ENCODE assay signal across 18 cellular contexts in genomic region chr10:1553951-1554350, GRCh38.
DNase-seq lines count a peak whose midpoint lies in the region; ATAC-seq, FAIRE-seq and TF ChIP-seq lines count a peak whose summit lies in the region.
"Had no signal": no experiment of that assay in that cellular context is flagged by ENCODE, and none has a peak within 500 bp of the region (broad histone marks: within the 10 kb centered on the region; RNA-seq: fewer than 3 reads in every experiment).

No MANE protein-coding gene starts in this region.

- H3K79me1 ChIP-seq in H1 (ENCODE audit: low read depth, low read length), result no peaks in the 10 kb centered on the region

- H3K9me3 Mint-ChIP-seq in activated naive CD4-positive, alpha-beta T cell treated with anti-CD3 and anti-CD28 coated beads, Interleukin-2, amount 10 ng/mL, durations not matched to agents 7 days and 5 days, result peaks cover 7% of the 10 kb centered on the region
- no peaks in the 10 kb centered on the region for H3K9me3 Mint-ChIP-seq in nephron progenitor cell

- H3K36me3 ChIP-seq in H1 (ENCODE audit: control insufficient read depth in 2 of 4, insufficient read depth in 4 of 4, low read length in 3 of 4) (no peaks in the 10 kb centered on the region), upper lobe of right lung (no peaks in the 10 kb centered on the region)

- H2BK12ac ChIP-seq in H1 (ENCODE audit: low read depth, low read length), result no peak overlapping the region

- CTCF ChIA-PET in activated naive CD4-positive, alpha-beta T cell treated with anti-CD3 and anti-CD28 coated beads, Interleukin-2, amount 10 ng/mL, durations not matched to agents 7 days and 5 days (lab: Charles Lee), result no interaction called here
- CTCF ChIA-PET in H1 (lab: Charles Lee; ENCODE audit: partially characterized antibody), result no interaction called here

- no peaks in the 10 kb centered on the region for H3K23me2 ChIP-seq in H1 (ENCODE audit: low read depth, low read length)

- H3K23ac ChIP-seq in H1 (ENCODE audit: insufficient read length), result no peak overlapping the region

- no peak overlapping the region for H3K4me3 ChIP-seq in H1 (ENCODE audit: extremely low read depth in 1 of 4, insufficient read depth in 2 of 4, low read depth in 3 of 4, low read length in 4 of 4)
- H3K4me3 ChIP-seq in upper lobe of right lung, result no peak overlapping the region

- TF ChIP-seq RAD21 in H1 (IDR thresholded peaks at IDR 0.05 in 1 of 2, conservative IDR thresholded peaks at IDR 0.05 in 1 of 2; ENCODE audit: low read depth in 2 of 2, low read length in 2 of 2), result no peak

- no peak overlapping the region for H2BK20ac ChIP-seq in H1 (ENCODE audit: low read length)

- intact Hi-C loops in upper lobe of right lung (cut with DNase I), result no loop called here

- TF ChIP-seq POLR2A in H1 (IDR thresholded peaks at IDR 0.05; ENCODE audit: control extremely low read depth in 1 of 2, low read depth in 2 of 2, low read length in 2 of 2), result no peak

- H3K27ac ChIP-seq in H1 (ENCODE audit: low read depth, low read length), result no peak overlapping the region
- no peak overlapping the region for H3K27ac ChIP-seq in upper lobe of right lung
- H3K27ac ChIP-seq: 22Rv1 had no signal

- no peak overlapping the region for H3K18ac ChIP-seq in H1 (ENCODE audit: extremely low read depth, low read length)

- no peak overlapping the region for H3K27ac Mint-ChIP-seq in activated naive CD4-positive, alpha-beta T cell treated with anti-CD3 and anti-CD28 coated beads, Interleukin-2, amount 10 ng/mL, durations not matched to agents 7 days and 5 days
- peak overlapping the region; percentile 62 for H3K27ac Mint-ChIP-seq in nephron progenitor cell
- H3K27ac Mint-ChIP-seq: HFFc6 had no signal

- no peak overlapping the region for H3K56ac ChIP-seq in H1 (replicated peaks; ENCODE audit: insufficient read length, low read depth, low read length)

- ATAC-seq in upper lobe of right lung, result no peak

- TF ChIP-seq EP300 in H1 (IDR thresholded peaks at IDR 0.05; ENCODE audit: borderline replicate concordance in 1 of 2, low read depth in 2 of 2, low read length in 2 of 2), result no peak

- H4K8ac ChIP-seq in H1 (ENCODE audit: extremely low read depth, insufficient read depth, low read length), result 0 out of 2 replicates have a peak overlapping the region, but pooled peaks have one; percentile 14

- no peaks in the 10 kb centered on the region; a peak in 1 of 7 replicates for H3K4me1 ChIP-seq in H1 (replicated peaks in 1 of 4; ENCODE audit: control insufficient read depth in 3 of 4, insufficient read depth in 4 of 4, low read length in 3 of 4)
- H3K4me1 ChIP-seq in upper lobe of right lung, result no peaks in the 10 kb centered on the region

- H3K4me2 ChIP-seq in H1 (ENCODE audit: insufficient read depth in 1 of 2, low read depth in 2 of 2, low read length in 2 of 2), result no peak overlapping the region

- no peak overlapping the region for H2AFZ ChIP-seq in H1 (ENCODE audit: low read length)

- H3K27me3 Mint-ChIP-seq in activated naive CD4-positive, alpha-beta T cell treated with anti-CD3 and anti-CD28 coated beads, Interleukin-2, amount 10 ng/mL, durations not matched to agents 7 days and 5 days, result peaks cover 5% of the 10 kb centered on the region
- H3K27me3 Mint-ChIP-seq in nephron progenitor cell (ENCODE audit: low read depth, poor library complexity), result peaks cover 27% of the 10 kb centered on the region

- H2AK5ac ChIP-seq in H1 (ENCODE audit: low read depth, low read length), result no peak overlapping the region

- H2BK15ac ChIP-seq in H1 (ENCODE audit: low read length), result no peak overlapping the region

- no peak overlapping the region for H4K91ac ChIP-seq in H1 (replicated peaks; ENCODE audit: insufficient read length, low read length)

- DNase-seq in activated naive CD4-positive, alpha-beta T cell treated with anti-CD3 and anti-CD28 coated beads, Interleukin-2, amount 10 ng/mL, durations not matched to agents 7 days and 5 days, result peak; percentile 6
- no peak for DNase-seq in activated naive CD4-positive, alpha-beta T cell treated with Interleukin-2 at 50 U/mL for 16 hours
- DNase-seq in H1 (ENCODE audit: low read depth in 1 of 2, low spot score in 2 of 2), result no peak
- no peak for DNase-seq in nephron progenitor cell
- DNase-seq in upper lobe of right lung, result peak; percentile 49
- no peak for DNase-seq in stimulated activated CD4-positive, alpha-beta T cell treated with anti-CD3 and anti-CD28 coated beads, Interleukin-15, amount 100 ng/mL, for 24 hours
- no peak for DNase-seq in DMS153 treated with DMSO at 0.1 percent for 48 hours (lab: John Stamatoyannopoulos, UW; ENCODE audit: unreplicated experiment)
- DNase-seq in GDM1 (lab: John Stamatoyannopoulos, UW), result no peak
- DNase-seq: H7, HFFc6, Karpas-422, NCI-H1694 treated with DMSO at 0.1 percent for 48 hours, NCI-H2081 treated with DMSO at 0.1 percent for 48 hours, NCI-H2171 treated with DMSO at 0.1 percent for 48 hours, NCI-H524 treated with DMSO at 0.1 percent for 48 hours, Right ventricle myocardium superior had no signal

- no peak for TF ChIP-seq CTCF in H1 (IDR thresholded peaks at IDR 0.05; ENCODE audit: control extremely low read depth in 1 of 3, insufficient read depth in 1 of 3, low read depth in 1 of 3, low read length in 3 of 3)
- no peak for TF ChIP-seq CTCF in nephron progenitor cell (IDR thresholded peaks at IDR 0.05)
- no peak for TF ChIP-seq CTCF in upper lobe of right lung (IDR thresholded peaks at IDR 0.05)

- no peak overlapping the region for H3K14ac ChIP-seq in H1 (ENCODE audit: insufficient read length)

- no peak overlapping the region for H3K4ac ChIP-seq in H1 (replicated peaks; ENCODE audit: insufficient read length, low read depth, low read length)

- H4K5ac ChIP-seq in H1 (ENCODE audit: insufficient read length, low read depth, low read length), result no peak overlapping the region

- no peak overlapping the region for H2BK5ac ChIP-seq in H1 (ENCODE audit: low read depth, low read length)

- H3K9ac ChIP-seq in H1 (replicated peaks in 1 of 4; ENCODE audit: extremely low read depth in 1 of 4, low read depth in 3 of 4, low read length in 3 of 4), result no peak overlapping the region

- 81% methylated on average over 7 of the region's 7 CpGs; no CpG with 5 or more reads in 1 of the 2 experiments for WGBS in H1 (ENCODE audit: extremely low coverage in 1 of 2, insufficient coverage in 1 of 2, insufficient read length in 1 of 2, insufficient replicate concordance in 2 of 2, low coverage in 1 of 2, low lambda C conversion rate in 2 of 2, missing lambda C conversion rate in 1 of 2), 2 experiments

- peaks cover 0 to 3% of the 10 kb centered on the region in 2 experiments for H4K20me1 ChIP-seq in H1 (replicated peaks in 1 of 2; ENCODE audit: control insufficient read depth in 1 of 2, insufficient read depth in 2 of 2, low read length in 2 of 2)

- no peaks in the 10 kb centered on the region for H3K36me3 Mint-ChIP-seq in activated naive CD4-positive, alpha-beta T cell treated with anti-CD3 and anti-CD28 coated beads, Interleukin-2, amount 10 ng/mL, durations not matched to agents 7 days and 5 days
- no peaks in the 10 kb centered on the region for H3K36me3 Mint-ChIP-seq in nephron progenitor cell (ENCODE audit: low read depth)

- no peak for FAIRE-seq in H1 (lab: Jason Lieb, UNC)
- FAIRE-seq: D721Med had no signal

- peaks cover 20% of the 10 kb centered on the region for H3K4me1 Mint-ChIP-seq in activated naive CD4-positive, alpha-beta T cell treated with anti-CD3 and anti-CD28 coated beads, Interleukin-2, amount 10 ng/mL, durations not matched to agents 7 days and 5 days
- peaks cover 69% of the 10 kb centered on the region for H3K4me1 Mint-ChIP-seq in nephron progenitor cell

- POLR2A ChIA-PET in H1 (lab: Charles Lee; ENCODE audit: partially characterized antibody), result no interaction called here

- peaks cover 0 to 2% (median 0%) of the 10 kb centered on the region in 4 experiments; a peak in 2 of 7 replicates for H3K27me3 ChIP-seq in H1 (replicated peaks in 1 of 4; ENCODE audit: control insufficient read depth in 3 of 4, extremely low read depth in 1 of 4, insufficient read depth in 3 of 4, low read length in 3 of 4)
- no peaks in the 10 kb centered on the region for H3K27me3 ChIP-seq in upper lobe of right lung

- H3K4me3 Mint-ChIP-seq in activated naive CD4-positive, alpha-beta T cell treated with anti-CD3 and anti-CD28 coated beads, Interleukin-2, amount 10 ng/mL, durations not matched to agents 7 days and 5 days, result no peak overlapping the region
- no peak overlapping the region for H3K4me3 Mint-ChIP-seq in nephron progenitor cell
- H3K4me3 Mint-ChIP-seq: HFFc6 had no signal

- H3K9me3 ChIP-seq in H1 (ENCODE audit: insufficient read depth in 2 of 2, low read depth in 1 of 2, low read length in 1 of 2) (no peaks in the 10 kb centered on the region), upper lobe of right lung (no peaks in the 10 kb centered on the region)

- H2BK120ac ChIP-seq in H1 (replicated peaks; ENCODE audit: low read depth, low read length), result no peak overlapping the region

- H3K79me2 ChIP-seq in H1 (ENCODE audit: control insufficient read depth in 1 of 2, insufficient read depth in 2 of 2, low read length in 2 of 2), result no peaks in the 10 kb centered on the region

Comparison
In these comparisons a context has a peak if more than half of its experiments do, and no peak if none do; other contexts are left out.
1. DNase-seq: peak in activated naive CD4-positive, alpha-beta T cell treated with anti-CD3 and anti-CD28 coated beads, Interleukin-2, amount 10 ng/mL, durations not matched to agents 7 days and 5 days (single experiment) and upper lobe of right lung (single experiment); none in activated naive CD4-positive, alpha-beta T cell treated with Interleukin-2 at 50 U/mL for 16 hours (single experiment), H1 (0 of 2), nephron progenitor cell (single experiment), stimulated activated CD4-positive, alpha-beta T cell treated with anti-CD3 and anti-CD28 coated beads, Interleukin-15, amount 100 ng/mL, for 24 hours (single experiment), DMS153 treated with DMSO at 0.1 percent for 48 hours (single experiment) and GDM1 (single experiment).